ENCODE assay signal across 1 cellular context in genomic region chr5:168624850-168625357, GRCh38.
TF ChIP-seq lines count a peak whose summit lies in the region.

No MANE protein-coding gene starts in this region.

TF ChIP-seq in HepG2, 621 proteins besides CTCF, POLR2A, EP300 and RAD21 (continued from another document and continues in another):
- TF ChIP-seq, protein P1, sequence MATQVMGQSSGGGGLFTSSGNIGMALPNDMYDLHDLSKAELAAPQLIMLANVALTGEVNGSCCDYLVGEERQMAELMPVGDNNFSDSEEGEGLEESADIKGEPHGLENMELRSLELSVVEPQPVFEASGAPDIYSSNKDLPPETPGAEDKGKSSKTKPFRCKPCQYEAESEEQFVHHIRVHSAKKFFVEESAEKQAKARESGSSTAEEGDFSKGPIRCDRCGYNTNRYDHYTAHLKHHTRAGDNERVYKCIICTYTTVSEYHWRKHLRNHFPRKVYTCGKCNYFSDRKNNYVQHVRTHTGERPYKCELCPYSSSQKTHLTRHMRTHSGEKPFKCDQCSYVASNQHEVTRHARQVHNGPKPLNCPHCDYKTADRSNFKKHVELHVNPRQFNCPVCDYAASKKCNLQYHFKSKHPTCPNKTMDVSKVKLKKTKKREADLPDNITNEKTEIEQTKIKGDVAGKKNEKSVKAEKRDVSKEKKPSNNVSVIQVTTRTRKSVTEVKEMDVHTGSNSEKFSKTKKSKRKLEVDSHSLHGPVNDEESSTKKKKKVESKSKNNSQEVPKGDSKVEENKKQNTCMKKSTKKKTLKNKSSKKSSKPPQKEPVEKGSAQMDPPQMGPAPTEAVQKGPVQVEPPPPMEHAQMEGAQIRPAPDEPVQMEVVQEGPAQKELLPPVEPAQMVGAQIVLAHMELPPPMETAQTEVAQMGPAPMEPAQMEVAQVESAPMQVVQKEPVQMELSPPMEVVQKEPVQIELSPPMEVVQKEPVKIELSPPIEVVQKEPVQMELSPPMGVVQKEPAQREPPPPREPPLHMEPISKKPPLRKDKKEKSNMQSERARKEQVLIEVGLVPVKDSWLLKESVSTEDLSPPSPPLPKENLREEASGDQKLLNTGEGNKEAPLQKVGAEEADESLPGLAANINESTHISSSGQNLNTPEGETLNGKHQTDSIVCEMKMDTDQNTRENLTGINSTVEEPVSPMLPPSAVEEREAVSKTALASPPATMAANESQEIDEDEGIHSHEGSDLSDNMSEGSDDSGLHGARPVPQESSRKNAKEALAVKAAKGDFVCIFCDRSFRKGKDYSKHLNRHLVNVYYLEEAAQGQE (IDR thresholded peaks at IDR 0.05; ENCODE audit: borderline replicate concordance in 1 of 2, low read depth in 1 of 2, low read length in 2 of 2), result peak in 1 of 2 experiments; percentile 67; a peak in 2 of 4 replicates
- TF ChIP-seq ZFP37 (CRISPR knock-in tag; IDR thresholded peaks at IDR 0.05; ENCODE audit: borderline replicate concordance) (0 out of 2 replicates have a peak, but pooled peaks have one; percentile 25), ELF3 (CRISPR knock-in tag; IDR thresholded peaks at IDR 0.05) (0 out of 2 replicates have a peak, but pooled peaks have one; percentile 34), MBD4 (IDR thresholded peaks at IDR 0.05; ENCODE audit: borderline replicate concordance, low read length) (peak; percentile 36; the same call in 1 of the 2 replicates), FOSL2 (CRISPR knock-in tag; IDR thresholded peaks at IDR 0.05) (peak; percentile 70), SP140L (CRISPR knock-in tag; IDR thresholded peaks at IDR 0.05; ENCODE audit: borderline replicate concordance) (no peak), ZFP36L2 (CRISPR knock-in tag; IDR thresholded peaks at IDR 0.05) (no peak), CREB1 (IDR thresholded peaks at IDR 0.05) (no peak), CREB1 (CRISPR knock-in tag; IDR thresholded peaks at IDR 0.05) (peak; percentile 72), PITX1 (CRISPR knock-in tag; IDR thresholded peaks at IDR 0.05) (peak; percentile 85; the same call in 1 of the 2 replicates), SNAI1 (CRISPR knock-in tag; IDR thresholded peaks at IDR 0.05; ENCODE audit: borderline replicate concordance) (no peak), KDM1A (CRISPR knock-in tag; IDR thresholded peaks at IDR 0.05) (0 out of 2 replicates have a peak, but pooled peaks have one; percentile 13), MEF2D (CRISPR knock-in tag; IDR thresholded peaks at IDR 0.05) (peak; percentile 81; the same call in 1 of the 2 replicates), MED13 (CRISPR knock-in tag; IDR thresholded peaks at IDR 0.05) (0 out of 2 replicates have a peak, but pooled peaks have one; percentile 23), MXD4 (CRISPR knock-in tag; IDR thresholded peaks at IDR 0.05) (no peak), TRIM24 (CRISPR knock-in tag; IDR thresholded peaks at IDR 0.05) (peak; percentile 87), SALL2 (CRISPR knock-in tag; IDR thresholded peaks at IDR 0.05) (no peak), ZNF746 (CRISPR knock-in tag; IDR thresholded peaks at IDR 0.05) (no peak), HNF4A (CRISPR knock-in tag; IDR thresholded peaks at IDR 0.05) (peak; percentile 87), SYNCRIP (IDR thresholded peaks at IDR 0.05; ENCODE audit: insufficient read depth, low read depth, low read length) (no peak), ZNF777 (CRISPR knock-in tag; IDR thresholded peaks at IDR 0.05) (0 out of 2 replicates have a peak, but pooled peaks have one; percentile 40), SRF (IDR thresholded peaks at IDR 0.05; ENCODE audit: low read depth, low read length) (no peak), ZNF362 (CRISPR knock-in tag; IDR thresholded peaks at IDR 0.05; ENCODE audit: borderline replicate concordance) (peak; percentile 29; the same call in 1 of the 2 replicates), ZBTB7A (CRISPR knock-in tag; IDR thresholded peaks at IDR 0.05) (no peak), TBL1XR1 (IDR thresholded peaks at IDR 0.05; ENCODE audit: borderline replicate concordance, low read length, partially characterized antibody) (peak; percentile 96), MLX (CRISPR knock-in tag; IDR thresholded peaks at IDR 0.05) (peak; percentile 74; the same call in 1 of the 2 replicates), ZNF775 (CRISPR knock-in tag; IDR thresholded peaks at IDR 0.05; ENCODE audit: borderline replicate concordance) (0 out of 2 replicates have a peak, but pooled peaks have one; percentile 63), ZSCAN22 (CRISPR knock-in tag; IDR thresholded peaks at IDR 0.05) (peak; percentile 84), ZNF317 (CRISPR knock-in tag; IDR thresholded peaks at IDR 0.05) (0 out of 2 replicates have a peak, but pooled peaks have one; percentile 49), CREB3 (CRISPR knock-in tag; IDR thresholded peaks at IDR 0.05) (no peak), KLF16 (CRISPR knock-in tag; IDR thresholded peaks at IDR 0.05) (peak in 1 of 2 experiments; percentile 75; a peak in 2 of 4 replicates), MED1 (CRISPR knock-in tag; IDR thresholded peaks at IDR 0.05) (peak; percentile 76), BCL6 (CRISPR knock-in tag; IDR thresholded peaks at IDR 0.05) (peak; percentile 88), NBN (conservative IDR thresholded peaks at IDR 0.05) (no peak), ZNF343 (CRISPR knock-in tag; IDR thresholded peaks at IDR 0.05) (0 out of 2 replicates have a peak, but pooled peaks have one; percentile 35), FOXK2 (IDR thresholded peaks at IDR 0.05) (peak; percentile 43; the same call in 1 of the 2 replicates), ZNF205 (CRISPR knock-in tag; IDR thresholded peaks at IDR 0.05) (peak; percentile 62; the same call in 1 of the 2 replicates), HHEX (CRISPR knock-in tag; IDR thresholded peaks at IDR 0.05) (peak; percentile 40; the same call in 1 of the 2 replicates), ZFAT (CRISPR knock-in tag; conservative IDR thresholded peaks at IDR 0.05) (0 out of 2 replicates have a peak, but pooled peaks have one; percentile 32), RBAK (CRISPR knock-in tag; IDR thresholded peaks at IDR 0.05) (peak; percentile 68; the same call in 1 of the 2 replicates), PLRG1 (conservative IDR thresholded peaks at IDR 0.05) (no peak), ZNF614 (CRISPR knock-in tag; IDR thresholded peaks at IDR 0.05; ENCODE audit: borderline replicate concordance) (no peak), SCMH1 (CRISPR knock-in tag; IDR thresholded peaks at IDR 0.05; ENCODE audit: borderline replicate concordance) (no peak), REPIN1 (CRISPR knock-in tag; IDR thresholded peaks at IDR 0.05; ENCODE audit: borderline replicate concordance, low read depth) (peak; percentile 37; the same call in 1 of the 2 replicates), IRF2 (CRISPR knock-in tag; IDR thresholded peaks at IDR 0.05) (peak; percentile 67), FOXJ3 (CRISPR knock-in tag; IDR thresholded peaks at IDR 0.05; ENCODE audit: borderline replicate concordance) (peak; percentile 85), THRA (CRISPR knock-in tag; IDR thresholded peaks at IDR 0.05; ENCODE audit: borderline replicate concordance) (peak; percentile 47; the same call in 1 of the 2 replicates), AGO1 (IDR thresholded peaks at IDR 0.05; ENCODE audit: low read depth, low read length, poor library complexity, severe bottlenecking) (no peak), ZSCAN31 (CRISPR knock-in tag; IDR thresholded peaks at IDR 0.05; ENCODE audit: low read depth) (0 out of 2 replicates have a peak, but pooled peaks have one; percentile 13), GATA4 (IDR thresholded peaks at IDR 0.05; ENCODE audit: borderline replicate concordance, low read depth) (peak; percentile 37; the same call in 1 of the 2 replicates)
- TF ChIP-seq, protein P2, sequence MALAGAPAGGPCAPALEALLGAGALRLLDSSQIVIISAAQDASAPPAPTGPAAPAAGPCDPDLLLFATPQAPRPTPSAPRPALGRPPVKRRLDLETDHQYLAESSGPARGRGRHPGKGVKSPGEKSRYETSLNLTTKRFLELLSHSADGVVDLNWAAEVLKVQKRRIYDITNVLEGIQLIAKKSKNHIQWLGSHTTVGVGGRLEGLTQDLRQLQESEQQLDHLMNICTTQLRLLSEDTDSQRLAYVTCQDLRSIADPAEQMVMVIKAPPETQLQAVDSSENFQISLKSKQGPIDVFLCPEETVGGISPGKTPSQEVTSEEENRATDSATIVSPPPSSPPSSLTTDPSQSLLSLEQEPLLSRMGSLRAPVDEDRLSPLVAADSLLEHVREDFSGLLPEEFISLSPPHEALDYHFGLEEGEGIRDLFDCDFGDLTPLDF (CRISPR knock-in tag; IDR thresholded peaks at IDR 0.05), result 0 out of 2 replicates have a peak, but pooled peaks have one; percentile 45
- TF ChIP-seq, protein P3, sequence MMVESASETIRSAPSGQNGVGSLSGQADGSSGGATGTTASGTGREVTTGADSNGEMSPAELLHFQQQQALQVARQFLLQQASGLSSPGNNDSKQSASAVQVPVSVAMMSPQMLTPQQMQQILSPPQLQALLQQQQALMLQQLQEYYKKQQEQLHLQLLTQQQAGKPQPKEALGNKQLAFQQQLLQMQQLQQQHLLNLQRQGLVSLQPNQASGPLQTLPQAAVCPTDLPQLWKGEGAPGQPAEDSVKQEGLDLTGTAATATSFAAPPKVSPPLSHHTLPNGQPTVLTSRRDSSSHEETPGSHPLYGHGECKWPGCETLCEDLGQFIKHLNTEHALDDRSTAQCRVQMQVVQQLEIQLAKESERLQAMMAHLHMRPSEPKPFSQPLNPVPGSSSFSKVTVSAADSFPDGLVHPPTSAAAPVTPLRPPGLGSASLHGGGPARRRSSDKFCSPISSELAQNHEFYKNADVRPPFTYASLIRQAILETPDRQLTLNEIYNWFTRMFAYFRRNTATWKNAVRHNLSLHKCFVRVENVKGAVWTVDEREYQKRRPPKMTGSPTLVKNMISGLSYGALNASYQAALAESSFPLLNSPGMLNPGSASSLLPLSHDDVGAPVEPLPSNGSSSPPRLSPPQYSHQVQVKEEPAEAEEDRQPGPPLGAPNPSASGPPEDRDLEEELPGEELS (CRISPR knock-in tag; IDR thresholded peaks at IDR 0.05), result peak; percentile 87
- TF ChIP-seq, protein P4, sequence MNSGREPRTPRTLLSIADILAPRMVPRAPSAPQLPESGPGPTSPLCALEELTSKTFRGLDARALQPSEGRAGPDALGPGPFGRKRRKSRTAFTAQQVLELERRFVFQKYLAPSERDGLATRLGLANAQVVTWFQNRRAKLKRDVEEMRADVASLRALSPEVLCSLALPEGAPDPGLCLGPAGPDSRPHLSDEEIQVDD (CRISPR knock-in tag; IDR thresholded peaks at IDR 0.05; ENCODE audit: borderline replicate concordance), result no peak
- TF ChIP-seq, protein P5, sequence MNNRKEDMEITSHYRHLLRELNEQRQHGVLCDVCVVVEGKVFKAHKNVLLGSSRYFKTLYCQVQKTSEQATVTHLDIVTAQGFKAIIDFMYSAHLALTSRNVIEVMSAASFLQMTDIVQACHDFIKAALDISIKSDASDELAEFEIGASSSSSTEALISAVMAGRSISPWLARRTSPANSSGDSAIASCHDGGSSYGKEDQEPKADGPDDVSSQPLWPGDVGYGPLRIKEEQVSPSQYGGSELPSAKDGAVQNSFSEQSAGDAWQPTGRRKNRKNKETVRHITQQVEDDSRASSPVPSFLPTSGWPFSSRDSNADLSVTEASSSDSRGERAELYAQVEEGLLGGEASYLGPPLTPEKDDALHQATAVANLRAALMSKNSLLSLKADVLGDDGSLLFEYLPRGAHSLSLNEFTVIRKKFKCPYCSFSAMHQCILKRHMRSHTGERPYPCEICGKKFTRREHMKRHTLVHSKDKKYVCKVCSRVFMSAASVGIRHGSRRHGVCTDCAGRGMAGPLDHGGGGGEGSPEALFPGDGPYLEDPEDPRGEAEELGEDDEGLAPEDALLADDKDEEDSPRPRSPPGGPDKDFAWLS (CRISPR knock-in tag; IDR thresholded peaks at IDR 0.05; ENCODE audit: borderline replicate concordance), result 0 out of 2 replicates have a peak, but pooled peaks have one; percentile 61
- TF ChIP-seq, protein P6, sequence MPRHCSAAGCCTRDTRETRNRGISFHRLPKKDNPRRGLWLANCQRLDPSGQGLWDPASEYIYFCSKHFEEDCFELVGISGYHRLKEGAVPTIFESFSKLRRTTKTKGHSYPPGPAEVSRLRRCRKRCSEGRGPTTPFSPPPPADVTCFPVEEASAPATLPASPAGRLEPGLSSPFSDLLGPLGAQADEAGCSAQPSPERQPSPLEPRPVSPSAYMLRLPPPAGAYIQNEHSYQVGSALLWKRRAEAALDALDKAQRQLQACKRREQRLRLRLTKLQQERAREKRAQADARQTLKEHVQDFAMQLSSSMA (CRISPR knock-in tag; IDR thresholded peaks at IDR 0.05), result no peak
- TF ChIP-seq, protein P7, sequence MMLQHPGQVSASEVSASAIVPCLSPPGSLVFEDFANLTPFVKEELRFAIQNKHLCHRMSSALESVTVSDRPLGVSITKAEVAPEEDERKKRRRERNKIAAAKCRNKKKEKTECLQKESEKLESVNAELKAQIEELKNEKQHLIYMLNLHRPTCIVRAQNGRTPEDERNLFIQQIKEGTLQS (CRISPR knock-in tag; IDR thresholded peaks at IDR 0.05), result 0 out of 2 replicates have a peak, but pooled peaks have one; percentile 22
